In the genomic region with DNA sequence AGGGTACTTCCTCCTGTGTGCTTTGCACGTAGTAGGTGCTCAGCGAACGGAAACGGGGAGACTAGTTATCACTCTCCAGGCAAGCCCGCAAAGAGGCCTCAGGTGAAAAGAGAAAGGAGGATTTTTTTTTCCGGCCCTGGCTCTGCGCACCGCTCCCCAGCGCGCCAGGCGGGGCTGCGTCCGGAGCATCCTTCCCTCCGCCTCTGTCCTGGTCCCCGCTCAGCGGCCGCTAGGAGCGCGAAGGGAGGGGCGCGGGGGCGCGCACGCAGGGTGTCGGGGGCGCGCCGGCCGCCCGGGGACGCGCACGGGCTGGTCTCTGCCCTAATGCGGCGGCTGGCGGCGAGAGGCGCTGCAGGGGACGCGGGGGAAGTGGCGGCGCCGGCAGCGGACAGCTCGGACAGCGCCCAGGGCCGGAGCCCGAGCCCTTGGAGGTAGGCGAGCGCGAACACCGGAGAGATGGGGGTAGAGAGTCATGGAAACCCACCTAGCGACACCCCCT, we compare ENCODE assay signal across 1 cellular context.
TF ChIP-seq lines count a peak whose summit lies in the region.

No MANE protein-coding gene starts in this region.

TF ChIP-seq in IMR-90, 13 proteins besides CTCF, POLR2A, EP300 and RAD21 (continued from another document):
- no peak for TF ChIP-seq FOS (IDR thresholded peaks at IDR 0.05; ENCODE audit: low read depth, low read length)
- TF ChIP-seq NFE2L2 (IDR thresholded peaks at IDR 0.05; ENCODE audit: low read depth, low read length) = no peak
- TF ChIP-seq SMC3 (IDR thresholded peaks at IDR 0.05; ENCODE audit: low read depth, low read length) = no peak
- TF ChIP-seq CEBPB (IDR thresholded peaks at IDR 0.05; ENCODE audit: low read depth, low read length) = no peak
- TF ChIP-seq RFX5 (IDR thresholded peaks at IDR 0.05; ENCODE audit: low read depth, low read length) = no peak
- TF ChIP-seq, protein P1, sequence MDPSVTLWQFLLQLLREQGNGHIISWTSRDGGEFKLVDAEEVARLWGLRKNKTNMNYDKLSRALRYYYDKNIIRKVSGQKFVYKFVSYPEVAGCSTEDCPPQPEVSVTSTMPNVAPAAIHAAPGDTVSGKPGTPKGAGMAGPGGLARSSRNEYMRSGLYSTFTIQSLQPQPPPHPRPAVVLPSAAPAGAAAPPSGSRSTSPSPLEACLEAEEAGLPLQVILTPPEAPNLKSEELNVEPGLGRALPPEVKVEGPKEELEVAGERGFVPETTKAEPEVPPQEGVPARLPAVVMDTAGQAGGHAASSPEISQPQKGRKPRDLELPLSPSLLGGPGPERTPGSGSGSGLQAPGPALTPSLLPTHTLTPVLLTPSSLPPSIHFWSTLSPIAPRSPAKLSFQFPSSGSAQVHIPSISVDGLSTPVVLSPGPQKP (IDR thresholded peaks at IDR 0.05; ENCODE audit: borderline replicate concordance, low read depth, low read length) = no peak
- TF ChIP-seq CHD1 (IDR thresholded peaks at IDR 0.05; ENCODE audit: low read depth, low read length) = no peak
- TF ChIP-seq RCOR1 (IDR thresholded peaks at IDR 0.05; ENCODE audit: insufficient replicate concordance, low read length) = no peak
- no peak for TF ChIP-seq USF2 (IDR thresholded peaks at IDR 0.05; ENCODE audit: low read depth, low read length)
- no peak for TF ChIP-seq MAZ (IDR thresholded peaks at IDR 0.05; ENCODE audit: borderline replicate concordance, low read depth, low read length)
- TF ChIP-seq BHLHE40 (IDR thresholded peaks at IDR 0.05; ENCODE audit: low read depth, low read length) = no peak
